In the genomic region with DNA sequence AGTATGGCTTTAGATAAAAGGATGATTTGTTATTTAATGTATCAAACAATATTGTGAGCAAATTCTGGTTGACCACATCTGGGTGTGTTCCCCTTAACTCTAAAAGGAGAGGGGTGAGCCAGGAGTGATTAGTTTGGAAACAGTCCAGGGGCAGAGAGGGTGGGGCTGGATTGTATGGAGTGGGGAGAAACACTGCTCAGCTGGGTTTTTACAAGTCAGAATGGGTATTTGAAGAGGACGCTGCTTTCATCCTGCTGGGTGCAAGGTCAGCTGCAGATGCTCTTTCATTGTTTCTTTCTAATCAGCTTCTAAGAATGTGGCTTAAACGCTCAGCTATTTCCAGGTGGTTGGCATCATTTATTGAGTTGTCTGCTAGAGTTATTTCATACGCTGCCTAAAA, we compare ENCODE assay signal across 13 cellular contexts.
A peak's percentile ranks its signal among the peaks of the same experiment; 100 is the strongest.
DNase-seq lines count a peak whose midpoint lies in the region; ATAC-seq and TF ChIP-seq lines count a peak whose summit lies in the region.
"Had no signal": no experiment of that assay in that cellular context is flagged by ENCODE, and none has a peak within 500 bp of the region (broad histone marks: within the 10 kb centered on the region; RNA-seq: fewer than 3 reads in every experiment).

No MANE protein-coding gene starts in this region.

- peaks cover 2 to 5% of the 10 kb centered on the region in 2 donors for H3K9me3 Mint-ChIP-seq in stimulated activated naive B cell treated with anti-CD40 and anti-IgM and Interleukin-4, amounts not matched to agents 10 μg/mL and 1 μg/mL and 100 μg/mL, for 72 hours
- no peaks in the 10 kb centered on the region for H3K9me3 Mint-ChIP-seq in activated CD8-positive, alpha-beta T cell treated with anti-CD3 and anti-CD28 coated beads for 36 hours
- H3K9me3 Mint-ChIP-seq: stimulated activated effector memory CD8-positive, alpha-beta T cell treated with anti-CD3 and anti-CD28 coated beads, Interleukin-12 subunit alpha, Interleukin-12 subunit beta, amount 100 ng/mL, for 72 hours; T-helper 2 cell treated with Interferon-gamma antibody and Interleukin-4, amounts not matched to agents 5 μg/mL and 100 μg/mL, for 36 hours had no signal

- intact Hi-C loops in activated CD8-positive, alpha-beta T cell treated with anti-CD3 and anti-CD28 coated beads for 36 hours (cut with micrococcal nuclease) = no loop called here

- H3K27ac Mint-ChIP-seq in stimulated activated naive B cell treated with anti-CD40 and anti-IgM and Interleukin-4, amounts not matched to agents 10 μg/mL and 1 μg/mL and 100 μg/mL, for 72 hours = peak overlapping the region; percentile 33
- no peak overlapping the region for H3K27ac Mint-ChIP-seq in activated CD8-positive, alpha-beta T cell treated with anti-CD3 and anti-CD28 coated beads for 36 hours
- H3K27ac Mint-ChIP-seq: stimulated activated effector memory CD8-positive, alpha-beta T cell treated with anti-CD3 and anti-CD28 coated beads, Interleukin-12 subunit alpha, Interleukin-12 subunit beta, amount 100 ng/mL, for 72 hours; T-helper 2 cell treated with Interferon-gamma antibody and Interleukin-4, amounts not matched to agents 5 μg/mL and 100 μg/mL, for 36 hours had no signal

- no peaks in the 10 kb centered on the region for H3K4me1 Mint-ChIP-seq in stimulated activated naive B cell treated with anti-CD40 and anti-IgM and Interleukin-4, amounts not matched to agents 10 μg/mL and 1 μg/mL and 100 μg/mL, for 72 hours
- H3K4me1 Mint-ChIP-seq in activated CD8-positive, alpha-beta T cell treated with anti-CD3 and anti-CD28 coated beads for 36 hours (ENCODE audit: low read depth) = no peaks in the 10 kb centered on the region
- H3K4me1 Mint-ChIP-seq: stimulated activated effector memory CD8-positive, alpha-beta T cell treated with anti-CD3 and anti-CD28 coated beads, Interleukin-12 subunit alpha, Interleukin-12 subunit beta, amount 100 ng/mL, for 72 hours had no signal

- no peaks in the 10 kb centered on the region for H3K36me3 Mint-ChIP-seq in stimulated activated naive B cell treated with anti-CD40 and anti-IgM and Interleukin-4, amounts not matched to agents 10 μg/mL and 1 μg/mL and 100 μg/mL, for 72 hours
- no peaks in the 10 kb centered on the region for H3K36me3 Mint-ChIP-seq in activated CD8-positive, alpha-beta T cell treated with anti-CD3 and anti-CD28 coated beads for 36 hours (ENCODE audit: low read depth)
- H3K36me3 Mint-ChIP-seq: stimulated activated effector memory CD8-positive, alpha-beta T cell treated with anti-CD3 and anti-CD28 coated beads, Interleukin-12 subunit alpha, Interleukin-12 subunit beta, amount 100 ng/mL, for 72 hours had no signal

- H3K27me3 Mint-ChIP-seq in stimulated activated naive B cell treated with anti-CD40 and anti-IgM and Interleukin-4, amounts not matched to agents 10 μg/mL and 1 μg/mL and 100 μg/mL, for 72 hours = peaks cover 0 to 3% of the 10 kb centered on the region in 2 donors
- H3K27me3 Mint-ChIP-seq in activated CD8-positive, alpha-beta T cell treated with anti-CD3 and anti-CD28 coated beads for 36 hours = no peaks in the 10 kb centered on the region

- POLR2A ChIA-PET in activated CD8-positive, alpha-beta T cell treated with anti-CD3 and anti-CD28 coated beads for 36 hours (lab: Charles Lee) = no interaction called here

- no peak for ATAC-seq in stimulated activated naive B cell treated with anti-CD40 and anti-IgM and Interleukin-4, amounts not matched to agents 10 μg/mL and 1 μg/mL and 100 μg/mL, for 72 hours (replicated peaks)
- no peak for ATAC-seq in GM18498 (IDR thresholded peaks at IDR 0.05; ENCODE audit: unreplicated experiment)
- ATAC-seq in activated CD8-positive, alpha-beta T cell treated with anti-CD3 and anti-CD28 coated beads for 36 hours = no peak
- ATAC-seq: stimulated activated effector memory CD8-positive, alpha-beta T cell treated with anti-CD3 and anti-CD28 coated beads, Interleukin-12 subunit alpha, Interleukin-12 subunit beta, amount 100 ng/mL, for 72 hours had no signal

- H3K4me3 Mint-ChIP-seq in stimulated activated naive B cell treated with anti-CD40 and anti-IgM and Interleukin-4, amounts not matched to agents 10 μg/mL and 1 μg/mL and 100 μg/mL, for 72 hours = no peak overlapping the region
- H3K4me3 Mint-ChIP-seq in activated CD8-positive, alpha-beta T cell treated with anti-CD3 and anti-CD28 coated beads for 36 hours = no peak overlapping the region
- H3K4me3 Mint-ChIP-seq: stimulated activated effector memory CD8-positive, alpha-beta T cell treated with anti-CD3 and anti-CD28 coated beads, Interleukin-12 subunit alpha, Interleukin-12 subunit beta, amount 100 ng/mL, for 72 hours; T-helper 2 cell treated with Interferon-gamma antibody and Interleukin-4, amounts not matched to agents 5 μg/mL and 100 μg/mL, for 36 hours had no signal

- CTCF ChIA-PET in activated CD8-positive, alpha-beta T cell treated with anti-CD3 and anti-CD28 coated beads for 36 hours (lab: Charles Lee) = no interaction called here

- TF ChIP-seq CTCF in activated CD8-positive, alpha-beta T cell treated with anti-CD3 and anti-CD28 coated beads for 36 hours (IDR thresholded peaks at IDR 0.05) = no peak

- DNase-seq in NCI-H510A treated with DMSO at 0.1 percent for 48 hours (lab: John Stamatoyannopoulos, UW) = peak; percentile 26
- DNase-seq in NCI-H510A (lab: John Stamatoyannopoulos, UW) = no peak
- DNase-seq in NCI-H1105 treated with DMSO at 0.1 percent for 48 hours (lab: John Stamatoyannopoulos, UW) = peak; percentile 64
- peak; percentile 9 for DNase-seq in dermis blood vessel endothelial cell
- no peak for DNase-seq in stimulated activated naive B cell treated with anti-CD40 and anti-IgM and Interleukin-4, amounts not matched to agents 10 μg/mL and 1 μg/mL and 100 μg/mL, for 72 hours
- DNase-seq in superior temporal gyrus (ENCODE audit: extremely low spot score) = no peak
- no peak for DNase-seq in activated CD8-positive, alpha-beta T cell treated with anti-CD3 and anti-CD28 coated beads for 36 hours
- DNase-seq: activated naive CD4-positive, alpha-beta T cell; ovary; SIG-M5 had no signal

Comparison
In these comparisons a context has a peak if more than half of its experiments do, and no peak if none do; other contexts are left out.
1. DNase-seq: peak in NCI-H510A treated with DMSO at 0.1 percent for 48 hours (single experiment), NCI-H1105 treated with DMSO at 0.1 percent for 48 hours (single experiment) and dermis blood vessel endothelial cell (single experiment); none in NCI-H510A (single experiment), stimulated activated naive B cell treated with anti-CD40 and anti-IgM and Interleukin-4, amounts not matched to agents 10 μg/mL and 1 μg/mL and 100 μg/mL, for 72 hours (single experiment), superior temporal gyrus (single experiment) and activated CD8-positive, alpha-beta T cell treated with anti-CD3 and anti-CD28 coated beads for 36 hours (single experiment).